1 cellular context compared by ENCODE assay signal in genomic region chr16:57235128-57236092, GRCh38.
TF ChIP-seq lines count a peak whose summit lies in the region.

No MANE protein-coding gene starts in this region.

TF ChIP-seq in K562, 482 proteins besides CTCF, POLR2A, EP300 and RAD21 (continued from another document and continues in another):
- TF ChIP-seq ARID4B (CRISPR knock-in tag; IDR thresholded peaks at IDR 0.05) (no peak), FOXM1 (IDR thresholded peaks at IDR 0.05; ENCODE audit: low read depth) (peak; percentile 24; the same call in 1 of the 2 replicates), FOXM1 (CRISPR knock-in tag; IDR thresholded peaks at IDR 0.05; ENCODE audit: low read depth) (no peak), PCBP2 (IDR thresholded peaks at IDR 0.05; ENCODE audit: low read depth, low read length, poor library complexity, severe bottlenecking) (no peak), CHD2 (IDR thresholded peaks at IDR 0.05; ENCODE audit: low read depth, low read length) (no peak), HNRNPH1 (optimal IDR thresholded peaks at IDR 0.05; ENCODE audit: low read depth, low read length) (no peak), HDAC2 (IDR thresholded peaks at IDR 0.05) (no peak), ZNF778 (CRISPR knock-in tag; IDR thresholded peaks at IDR 0.05) (no peak), ZNF592 (IDR thresholded peaks at IDR 0.05) (no peak), ELK1 (CRISPR knock-in tag; IDR thresholded peaks at IDR 0.05) (no peak), FOSL1 (tag; conservative IDR thresholded peaks at IDR 0.05) (peak; percentile 89), KHSRP (IDR thresholded peaks at IDR 0.05) (no peak), AFF1 (IDR thresholded peaks at IDR 0.05; ENCODE audit: low read depth in 1 of 2, partially characterized antibody in 2 of 2) (no peak), ZFP1 (CRISPR knock-in tag; IDR thresholded peaks at IDR 0.05) (no peak), ATF2 (CRISPR knock-in tag; IDR thresholded peaks at IDR 0.05) (no peak), ZNF436 (CRISPR knock-in tag; IDR thresholded peaks at IDR 0.05) (no peak), HDGF (IDR thresholded peaks at IDR 0.05) (no peak), E4F1 (CRISPR knock-in tag; IDR thresholded peaks at IDR 0.05; ENCODE audit: borderline replicate concordance) (no peak), HDAC8 (tag; IDR thresholded peaks at IDR 0.05) (no peak), HDAC6 (IDR thresholded peaks at IDR 0.05; ENCODE audit: low read depth, low read length) (no peak), SUPT5H (IDR thresholded peaks at IDR 0.05) (no peak), MECOM (CRISPR knock-in tag; IDR thresholded peaks at IDR 0.05) (no peak), ZNF217 (CRISPR knock-in tag; IDR thresholded peaks at IDR 0.05) (no peak), CBX3 (IDR thresholded peaks at IDR 0.05; ENCODE audit: borderline replicate concordance in 1 of 2, low read length in 2 of 2) (no peak), ZNF12 (CRISPR knock-in tag; IDR thresholded peaks at IDR 0.05) (no peak), USF2 (CRISPR knock-in tag; IDR thresholded peaks at IDR 0.05) (peak; percentile 46), DLX4 (CRISPR knock-in tag; IDR thresholded peaks at IDR 0.05) (no peak), ZNF165 (CRISPR knock-in tag; IDR thresholded peaks at IDR 0.05; ENCODE audit: borderline replicate concordance) (no peak), BCL6 (CRISPR knock-in tag; IDR thresholded peaks at IDR 0.05) (no peak), PCBP1 (IDR thresholded peaks at IDR 0.05; ENCODE audit: low read depth, low read length, poor library complexity, severe bottlenecking) (no peak), PRDM10 (IDR thresholded peaks at IDR 0.05; ENCODE audit: partially characterized antibody) (peak; percentile 58), JUND (IDR thresholded peaks at IDR 0.05; ENCODE audit: borderline replicate concordance, low read depth, low read length) (peak; percentile 75; the same call in 1 of the 2 replicates), JUND (tag; IDR thresholded peaks at IDR 0.05; ENCODE audit: borderline replicate concordance, low read depth, low read length) (peak; percentile 79; the same call in 1 of the 3 replicates), ZNF316 (IDR thresholded peaks at IDR 0.05) (no peak)
